Comparison of ENCODE assay signal across 9 cellular contexts in the genomic region with DNA sequence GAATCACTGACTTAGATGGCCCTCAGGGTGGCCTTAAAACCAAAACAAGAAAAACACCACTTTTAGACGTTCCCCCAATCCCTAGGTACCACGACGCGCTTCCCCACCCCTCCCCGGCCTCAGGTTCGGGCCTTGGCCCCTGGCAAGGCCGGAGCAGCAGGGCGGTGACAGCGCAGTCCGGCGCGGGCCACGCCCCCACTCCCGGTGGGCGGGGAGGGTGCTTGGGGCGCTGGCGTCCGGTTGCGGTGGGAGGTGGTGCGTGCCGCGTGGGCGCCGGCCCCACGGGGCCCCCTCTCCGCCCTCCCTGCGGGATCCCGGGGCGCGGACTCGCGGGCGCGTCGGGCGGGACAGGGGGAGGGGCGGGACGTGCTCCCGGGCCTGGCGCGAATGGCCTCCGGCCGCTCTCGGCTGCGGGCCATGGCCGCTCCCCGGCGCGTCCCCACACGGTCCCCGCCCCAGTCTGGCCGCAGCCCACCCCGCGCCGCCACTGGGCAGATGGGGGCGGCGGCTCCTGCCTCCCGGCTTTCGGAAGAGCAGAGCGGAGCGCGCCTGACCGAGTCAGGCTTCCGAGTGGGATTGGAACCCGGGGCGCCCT. TPM values are rescaled to one million over a fixed set of nuclear protein-coding genes. Genes with fewer than 3 reads are reported as not detected.
DNase-seq lines count a peak whose midpoint lies in the region; ATAC-seq and TF ChIP-seq lines count a peak whose summit lies in the region.
"Had no signal": no experiment of that assay in that cellular context is flagged by ENCODE, and none has a peak within 500 bp of the region (broad histone marks: within the 10 kb centered on the region; RNA-seq: fewer than 3 reads in every experiment).

No MANE protein-coding gene starts in this region.

- no peak for TF ChIP-seq POLR2A in IMR-90 (IDR thresholded peaks at IDR 0.05; ENCODE audit: low read depth, low read length)

- H3K4me3 ChIP-seq in IMR-90 (ENCODE audit: insufficient read depth, low read depth, low read length) (peak overlapping the region; percentile 49), duodenal mucosa (ENCODE audit: low read depth in 1 of 2, low read length in 2 of 2) (peak overlapping the region; percentile 64 to 67), muscle layer of colon (ENCODE audit: low read depth in 1 of 2, low read length in 2 of 2) (peak overlapping the region; percentile 70 to 72)

- H3K9me3 ChIP-seq in IMR-90 (ENCODE audit: control insufficient read depth, insufficient read depth, low read length) (no peaks in the 10 kb centered on the region; the same call in 1 of the 2 replicates), duodenal mucosa (ENCODE audit: control insufficient read depth in 1 of 2, low read length in 2 of 2) (no peaks in the 10 kb centered on the region), muscle layer of colon (ENCODE audit: low read length) (no peaks in the 10 kb centered on the region)

- intact Hi-C loops in IMR-90 (cut with micrococcal nuclease): no loop called here

- H3K9me1 ChIP-seq in IMR-90 (ENCODE audit: insufficient read depth, low read length): peaks cover 5% of the 10 kb centered on the region; the same call in 1 of the 2 replicates

- peaks cover 1% of the 10 kb centered on the region for H3K36me3 Mint-ChIP-seq in activated CD8-positive, alpha-beta memory T cell treated with anti-CD3 and anti-CD28 coated beads, Interleukin-2, amount 10 ng/mL, durations not matched to agents 7 days and 5 days

- peaks cover 12% of the 10 kb centered on the region for H3K4me1 ChIP-seq in IMR-90 (ENCODE audit: control insufficient read depth, insufficient read depth, low read length)
- peaks cover 0 to 13% of the 10 kb centered on the region in 2 donors for H3K4me1 ChIP-seq in duodenal mucosa (ENCODE audit: control insufficient read depth in 1 of 2, insufficient read depth in 2 of 2, low read length in 2 of 2)
- H3K4me1 ChIP-seq in muscle layer of colon (ENCODE audit: insufficient read depth, low read length): peaks cover 12% of the 10 kb centered on the region

- 14% methylated on average over 48 of the region's 66 CpGs; no CpG with 5 or more reads in 1 of the 2 experiments for WGBS in IMR-90 (ENCODE audit: extremely low coverage in 2 of 2, insufficient read length in 1 of 2), 2 experiments

- H3K79me1 ChIP-seq in IMR-90 (ENCODE audit: low read depth in 1 of 2, low read length in 2 of 2): no peaks in the 10 kb centered on the region

- no peaks in the 10 kb centered on the region for H4K20me1 ChIP-seq in IMR-90 (ENCODE audit: insufficient read depth, low read length)

- peak overlapping the region; percentile 76 for H2AFZ ChIP-seq in IMR-90 (replicated peaks; ENCODE audit: low read length, poor library complexity)

- H3K36me3 ChIP-seq in IMR-90 (ENCODE audit: control insufficient read depth, insufficient read depth, low read length): no peaks in the 10 kb centered on the region
- H3K36me3 ChIP-seq in duodenal mucosa (ENCODE audit: control insufficient read depth in 1 of 2, insufficient read depth in 2 of 2, low read length in 2 of 2): no peaks in the 10 kb centered on the region
- no peaks in the 10 kb centered on the region for H3K36me3 ChIP-seq in muscle layer of colon (ENCODE audit: insufficient read depth, low read length)

- H2BK120ac ChIP-seq in IMR-90 (ENCODE audit: low read depth, low read length): peak overlapping the region; percentile 47

- H3K4ac ChIP-seq in IMR-90 (ENCODE audit: low read depth, low read length): peak overlapping the region; percentile 65

- H3K27me3 ChIP-seq in IMR-90 (ENCODE audit: control insufficient read depth, insufficient read depth, low read length) (peaks cover 21% of the 10 kb centered on the region), duodenal mucosa (ENCODE audit: control insufficient read depth in 1 of 2, insufficient read depth in 2 of 2, low read length in 2 of 2) (peaks cover 10 to 27% of the 10 kb centered on the region in 2 donors), muscle layer of colon (ENCODE audit: control insufficient read depth in 1 of 2, insufficient read depth in 2 of 2, low read length in 2 of 2) (no peaks in the 10 kb centered on the region)

- no peak overlapping the region; the same call in 2 of the 3 replicates for H2BK15ac ChIP-seq in IMR-90 (ENCODE audit: low read depth, low read length)

- H2BK5ac ChIP-seq in IMR-90 (ENCODE audit: low read depth, low read length, poor library complexity, severe bottlenecking): no peak overlapping the region

- no peak overlapping the region for H3K56ac ChIP-seq in IMR-90 (ENCODE audit: extremely low read depth, insufficient read depth, low read length)

- no peak overlapping the region; the same call in 1 of the 2 replicates for H3K18ac ChIP-seq in IMR-90 (ENCODE audit: low read depth, low read length)

- TF ChIP-seq CTCF in IMR-90 (conservative IDR thresholded peaks at IDR 0.05; ENCODE audit: low read depth, low read length): no peak

- H4K5ac ChIP-seq in IMR-90 (ENCODE audit: low read depth, low read length): peak overlapping the region; percentile 70; the same call in 1 of the 2 replicates

- peak overlapping the region; percentile 78 for H3K4me2 ChIP-seq in IMR-90 (ENCODE audit: low read depth, low read length)

- DNase-seq in activated CD8-positive, alpha-beta memory T cell treated with anti-CD3 and anti-CD28 coated beads, Interleukin-2, amount 10 ng/mL, durations not matched to agents 7 days and 5 days: no peak
- no peak for DNase-seq in activated CD8-positive, alpha-beta memory T cell treated with anti-CD3 and anti-CD28 coated beads, Interleukin-2, amount 50 U/mL, for 48 hours
- DNase-seq in IMR-90 (no peak), foreskin melanocyte (no peak), occipital lobe (lab: John Stamatoyannopoulos, UW) (no peak), kidney glomerular epithelial cell (lab: John Stamatoyannopoulos, UW) (no peak)
- DNase-seq: DND-41 had no signal

- peak overlapping the region in 1 of 2 experiments; percentile 35; a peak in 3 of 4 replicates for H4K8ac ChIP-seq in IMR-90 (ENCODE audit: low read depth in 2 of 2, low read length in 2 of 2)

- peak; percentile 40 for ATAC-seq in activated CD8-positive, alpha-beta memory T cell treated with anti-CD3 and anti-CD28 coated beads, Interleukin-2, amount 10 ng/mL, durations not matched to agents 7 days and 5 days
- ATAC-seq in IMR-90 (ENCODE audit: low read depth): peak; percentile 9

- H3K27ac Mint-ChIP-seq in activated CD8-positive, alpha-beta memory T cell treated with anti-CD3 and anti-CD28 coated beads, Interleukin-2, amount 10 ng/mL, durations not matched to agents 7 days and 5 days: no peak overlapping the region

- H3K4me3 Mint-ChIP-seq in activated CD8-positive, alpha-beta memory T cell treated with anti-CD3 and anti-CD28 coated beads, Interleukin-2, amount 10 ng/mL, durations not matched to agents 7 days and 5 days: peak overlapping the region; percentile 63

- BruUV-seq in IMR-90 (replicated peaks; lab: Mats Ljungman, UMichigan): no TSS peak

- H2BK20ac ChIP-seq in IMR-90 (ENCODE audit: low read depth, low read length): no peak overlapping the region; the same call in 1 of the 2 replicates

- peaks cover 4% of the 10 kb centered on the region for H3K4me1 Mint-ChIP-seq in activated CD8-positive, alpha-beta memory T cell treated with anti-CD3 and anti-CD28 coated beads, Interleukin-2, amount 10 ng/mL, durations not matched to agents 7 days and 5 days

- H3K23ac ChIP-seq in IMR-90 (ENCODE audit: low read depth, low read length): peak overlapping the region; percentile 52; the same call in 1 of the 2 replicates

- peak overlapping the region; percentile 48; the same call in 1 of the 2 replicates for H3K14ac ChIP-seq in IMR-90 (replicated peaks; ENCODE audit: low read depth, low read length)

- H3K27me3 Mint-ChIP-seq in activated CD8-positive, alpha-beta memory T cell treated with anti-CD3 and anti-CD28 coated beads, Interleukin-2, amount 10 ng/mL, durations not matched to agents 7 days and 5 days: peaks cover 66% of the 10 kb centered on the region

- H2AK9ac ChIP-seq in IMR-90 (replicated peaks; ENCODE audit: low read depth, low read length, poor library complexity): no peak overlapping the region

- TF ChIP-seq RAD21 in IMR-90 (IDR thresholded peaks at IDR 0.05; ENCODE audit: low read length): no peak

- peak overlapping the region; percentile 42; the same call in 1 of the 2 replicates for H4K91ac ChIP-seq in IMR-90 (ENCODE audit: insufficient read depth, low read depth, low read length)

- no peak overlapping the region for H2AK5ac ChIP-seq in IMR-90 (ENCODE audit: low read depth, low read length)

- H3K27ac ChIP-seq in IMR-90 (ENCODE audit: insufficient read depth, low read length) (no peak overlapping the region; the same call in 1 of the 2 replicates), duodenal mucosa (ENCODE audit: low read depth, low read length) (no peak overlapping the region), muscle layer of colon (ENCODE audit: low read depth, low read length) (peak overlapping the region; percentile 60)

- POLR2A ChIA-PET in IMR-90 (lab: Charles Lee; ENCODE audit: unreplicated experiment): no interaction called here

- CTCF ChIA-PET in activated CD8-positive, alpha-beta memory T cell treated with anti-CD3 and anti-CD28 coated beads, Interleukin-2, amount 10 ng/mL, durations not matched to agents 7 days and 5 days (lab: Charles Lee): no interaction called here
- CTCF ChIA-PET in IMR-90 (lab: Yijun Ruan, JAX): interaction anchor here (0.7 kb wide), 1 partner anchor 48 kb away, joined by 3 read pairs; no protein-coding TSS in a partner anchor

- dilution Hi-C loops in IMR-90 (cut with HindIII; ENCODE audit: low sequenced_read_pairs, unreplicated experiment): no loop called here

- H3K9ac ChIP-seq in IMR-90 (ENCODE audit: low read depth, low read length): peak overlapping the region; percentile 1; the same call in 1 of the 2 replicates
- H3K9ac ChIP-seq in duodenal mucosa (ENCODE audit: low read depth in 1 of 2, low read length in 2 of 2): peak overlapping the region in 1 of 2 donors; percentile 19
- peak overlapping the region; percentile 57 for H3K9ac ChIP-seq in muscle layer of colon (ENCODE audit: low read length)

- in situ Hi-C loops in IMR-90 (cut with MboI; ENCODE audit: low sequenced_read_pairs): no loop called here

- H3K9me3 Mint-ChIP-seq in activated CD8-positive, alpha-beta memory T cell treated with anti-CD3 and anti-CD28 coated beads, Interleukin-2, amount 10 ng/mL, durations not matched to agents 7 days and 5 days (ENCODE audit: low read depth): no peaks in the 10 kb centered on the region

TF ChIP-seq in IMR-90, 13 proteins besides CTCF, POLR2A, EP300 and RAD21 (continues in another document):
- TF ChIP-seq RFX5 (IDR thresholded peaks at IDR 0.05; ENCODE audit: low read depth, low read length): no peak
- no peak for TF ChIP-seq FOS (IDR thresholded peaks at IDR 0.05; ENCODE audit: low read depth, low read length)
- no peak for TF ChIP-seq SMC3 (IDR thresholded peaks at IDR 0.05; ENCODE audit: low read depth, low read length)
- no peak for TF ChIP-seq BHLHE40 (IDR thresholded peaks at IDR 0.05; ENCODE audit: low read depth, low read length)

RNA-seq across cellular contexts. Expression of a gene that starts 0.9 kb away (rescaled TPM):
- not detected for total RNA-seq in activated CD8-positive, alpha-beta memory T cell treated with anti-CD3 and anti-CD28 coated beads, Interleukin-2, amount 10 ng/mL, durations not matched to agents 7 days and 5 days
- under 0.01 and 0.18 TPM in 2 replicates for total RNA-seq in IMR-90 (2012; rRNA removed)
- polyA plus RNA-seq in IMR-90 (2012; rRNA removed): 0.09 and 0.10 TPM in 2 replicates
- polyA plus RNA-seq in IMR-90 (2012; cell fraction: cytosol; rRNA removed): 0.06 and 0.16 TPM in 2 replicates
- polyA plus RNA-seq in IMR-90 (2012; cell fraction: nucleus; rRNA removed; ENCODE audit: low replicate concordance): 0.09 and 0.10 TPM in 2 replicates
- total RNA-seq in occipital lobe: 1.2 TPM
